In genomic region chr7:157016352-157017041, GRCh38 we compare ENCODE assay signal across 9 cellular contexts. TPM values are rescaled to one million over a fixed set of nuclear protein-coding genes. Genes with fewer than 3 reads are reported as not detected.
DNase-seq lines count a peak whose midpoint lies in the region; ATAC-seq, FAIRE-seq and TF ChIP-seq lines count a peak whose summit lies in the region.
"Had no signal": no experiment of that assay in that cellular context is flagged by ENCODE, and none has a peak within 500 bp of the region (broad histone marks: within the 10 kb centered on the region; RNA-seq: fewer than 3 reads in every experiment).

No MANE protein-coding gene starts in this region.

- no peaks in the 10 kb centered on the region for H3K9me3 ChIP-seq in lower lobe of right lung

- no peaks in the 10 kb centered on the region for H3K36me3 ChIP-seq in lower lobe of right lung

- FAIRE-seq in GM12891 (lab: Jason Lieb, UNC): peak; percentile 86

- TF ChIP-seq POLR2A in GM12891 (IDR thresholded peaks at IDR 0.05; ENCODE audit: low read depth, low read length): no peak

- peak overlapping the region; percentile 22 for H3K4me3 Mint-ChIP-seq in activated naive CD8-positive, alpha-beta T cell treated with anti-CD3 and anti-CD28 coated beads, Interleukin-2, amount 10 ng/mL, durations not matched to agents 7 days and 5 days

- H3K4me1 ChIP-seq in lower lobe of right lung: peaks cover 18% of the 10 kb centered on the region

- ATAC-seq in GM19351 (IDR thresholded peaks at IDR 0.05; ENCODE audit: unreplicated experiment) (peak; percentile 73), HG03095 (IDR thresholded peaks at IDR 0.05; ENCODE audit: unreplicated experiment) (peak; percentile 73), lower lobe of right lung (no peak)
- ATAC-seq in activated naive CD8-positive, alpha-beta T cell treated with anti-CD3 and anti-CD28 coated beads, Interleukin-2, amount 10 ng/mL, durations not matched to agents 7 days and 5 days (ENCODE audit: low read depth): peak; percentile 50

- peaks cover 98% of the 10 kb centered on the region for H3K27me3 ChIP-seq in lower lobe of right lung (ENCODE audit: low read depth)

- no peak overlapping the region for H3K4me3 ChIP-seq in lower lobe of right lung

- no peak overlapping the region for H3K27ac Mint-ChIP-seq in activated naive CD8-positive, alpha-beta T cell treated with anti-CD3 and anti-CD28 coated beads, Interleukin-2, amount 10 ng/mL, durations not matched to agents 7 days and 5 days

- no peak for TF ChIP-seq CTCF in lower lobe of right lung (IDR thresholded peaks at IDR 0.05)

- peaks cover 23% of the 10 kb centered on the region for H3K4me1 Mint-ChIP-seq in activated naive CD8-positive, alpha-beta T cell treated with anti-CD3 and anti-CD28 coated beads, Interleukin-2, amount 10 ng/mL, durations not matched to agents 7 days and 5 days

- intact Hi-C loops in lower lobe of right lung (cut with DNase I): no loop called here

- no peaks in the 10 kb centered on the region for H3K36me3 Mint-ChIP-seq in activated naive CD8-positive, alpha-beta T cell treated with anti-CD3 and anti-CD28 coated beads, Interleukin-2, amount 10 ng/mL, durations not matched to agents 7 days and 5 days

- no peak overlapping the region for H3K27ac ChIP-seq in lower lobe of right lung
- H3K27ac ChIP-seq: epithelial cell of prostate had no signal

- POLR2A ChIA-PET in activated naive CD8-positive, alpha-beta T cell treated with anti-CD3 and anti-CD28 coated beads, Interleukin-2, amount 10 ng/mL, durations not matched to agents 7 days and 5 days (lab: Charles Lee): no interaction called here

- H3K27me3 Mint-ChIP-seq in activated naive CD8-positive, alpha-beta T cell treated with anti-CD3 and anti-CD28 coated beads, Interleukin-2, amount 10 ng/mL, durations not matched to agents 7 days and 5 days: peaks cover 83% of the 10 kb centered on the region

- no peaks in the 10 kb centered on the region for H3K9me3 Mint-ChIP-seq in activated naive CD8-positive, alpha-beta T cell treated with anti-CD3 and anti-CD28 coated beads, Interleukin-2, amount 10 ng/mL, durations not matched to agents 7 days and 5 days

- no peak for DNase-seq in GM12891 (ENCODE audit: insufficient read length, low spot score)
- DNase-seq in activated naive CD8-positive, alpha-beta T cell treated with anti-CD3 and anti-CD28 coated beads, Interleukin-2, amount 10 ng/mL, durations not matched to agents 7 days and 5 days: peak; percentile 50
- DNase-seq in NCI-H1694 treated with DMSO at 0.1 percent for 48 hours (lab: John Stamatoyannopoulos, UW): no peak
- DNase-seq in lower lobe of right lung: no peak
- DNase-seq in KG1 (lab: John Stamatoyannopoulos, UW): no peak
- DNase-seq in GM19240 (ENCODE audit: insufficient read length, low spot score): no peak

TF ChIP-seq in GM12891, 5 proteins besides CTCF, POLR2A, EP300 and RAD21:
- no peak for TF ChIP-seq PAX5 (IDR thresholded peaks at IDR 0.05; ENCODE audit: insufficient read depth, low read length, severe bottlenecking)
- TF ChIP-seq POU2F2 (IDR thresholded peaks at IDR 0.05; ENCODE audit: low read depth, low read length): peak; percentile 61; the same call in 1 of the 2 replicates
- TF ChIP-seq POLR2AphosphoS5 (IDR thresholded peaks at IDR 0.05; ENCODE audit: low read depth, low read length): no peak
- TF ChIP-seq SPI1 (IDR thresholded peaks at IDR 0.05; ENCODE audit: low read depth, low read length): 0 out of 2 replicates have a peak, but pooled peaks have one; percentile 13
TF ChIP-seq in GM12891: peak in this region for 2.

RNA-seq across cellular contexts. Expression of gene MNX1, which starts 6.0 kb away (rescaled TPM):
- 0.39 TPM for polyA plus RNA-seq in GM12891 (2012; ENCODE audit: low read depth, missing spikeins)
- not detected for total RNA-seq in activated naive CD8-positive, alpha-beta T cell treated with anti-CD3 and anti-CD28 coated beads, Interleukin-2, amount 10 ng/mL, durations not matched to agents 7 days and 5 days
- total RNA-seq in lower lobe of right lung: 0.74 TPM

Comparison
In these comparisons a context has a peak if more than half of its experiments do, and no peak if none do; other contexts are left out.
1. ATAC-seq: peak in GM19351 (single experiment), HG03095 (single experiment) and activated naive CD8-positive, alpha-beta T cell treated with anti-CD3 and anti-CD28 coated beads, Interleukin-2, amount 10 ng/mL, durations not matched to agents 7 days and 5 days (single experiment); none in lower lobe of right lung (0 of 2).